ENCODE assay signal across 18 cellular contexts in the genomic region with DNA sequence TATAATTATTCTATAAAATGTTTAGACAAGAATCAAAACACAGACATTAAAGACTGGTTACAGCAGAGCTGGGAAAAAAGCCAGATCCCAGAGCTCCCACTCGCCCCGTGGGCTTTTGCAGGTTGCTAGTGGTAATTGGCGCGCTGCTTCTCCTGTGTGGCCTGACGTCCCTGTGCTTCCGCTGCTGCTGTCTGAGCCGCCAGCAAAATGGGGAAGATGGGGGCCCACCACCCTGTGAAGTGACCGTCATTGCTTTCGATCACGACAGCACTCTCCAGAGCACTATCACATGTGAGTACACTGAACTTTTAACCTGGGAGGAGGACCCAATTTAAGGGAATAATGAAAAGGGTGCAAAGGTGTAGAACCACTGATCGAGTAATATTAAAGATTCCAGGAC. TPM values are rescaled to one million over a fixed set of nuclear protein-coding genes. Genes with fewer than 3 reads are reported as not detected.
DNase-seq lines count a peak whose midpoint lies in the region; ATAC-seq and TF ChIP-seq lines count a peak whose summit lies in the region.
"Had no signal": no experiment of that assay in that cellular context is flagged by ENCODE, and none has a peak within 500 bp of the region (broad histone marks: within the 10 kb centered on the region; RNA-seq: fewer than 3 reads in every experiment).

No MANE protein-coding gene starts in this region.

- H3K18ac ChIP-seq in neuronal stem cell (ENCODE audit: low read length) = peak overlapping the region; percentile 64

- H3K36me3 ChIP-seq in heart right ventricle (no peaks in the 10 kb centered on the region), neuronal stem cell (replicated peaks in 1 of 2; ENCODE audit: control insufficient read depth in 2 of 2, insufficient read depth in 2 of 2, low read length in 2 of 2) (no peaks in the 10 kb centered on the region)
- H3K36me3 ChIP-seq: gastroesophageal sphincter had no signal

- no peak overlapping the region for H2BK5ac ChIP-seq in neuronal stem cell (ENCODE audit: low read length)

- no peak overlapping the region for H4K8ac ChIP-seq in neuronal stem cell (ENCODE audit: low read depth, low read length)

- DNase-seq in C1 segment of cervical spinal cord (lab: John Stamatoyannopoulos, UW) (peak in 10 of 14 donors; percentile 1 to 71 (median 38)), NOMO-1 treated with dmso at 0.1 percent for 144 hours (lab: John Stamatoyannopoulos, UW; ENCODE audit: unreplicated experiment) (peak; percentile 66), heart right ventricle (peak in 1 of 2 donors; percentile 28), neuronal stem cell (ENCODE audit: low spot score) (no peak), cortex of kidney (lab: John Stamatoyannopoulos, UW) (no peak), ureter (ENCODE audit: low spot score) (no peak), NCI-H2171 treated with DMSO at 0.1 percent for 48 hours (lab: John Stamatoyannopoulos, UW) (no peak), NCI-H82 (lab: John Stamatoyannopoulos, UW) (no peak)
- DNase-seq: activated CD4-positive, alpha-beta memory T cell treated with anti-CD3 and anti-CD28 coated beads, Interleukin-2, amount 10 ng/mL, durations not matched to agents 7 days and 5 days; activated effector memory CD4-positive, alpha-beta T cell treated with anti-CD3 and anti-CD28 coated beads, Interleukin-2, amount 50 U/mL, for 16 hours; endodermal cell; kidney glomerular epithelial cell; NCI-H1048; NCI-H446 treated with DMSO at 0.1 percent for 48 hours had no signal

- H3K27me3 ChIP-seq in heart right ventricle = peaks cover 0 to 33% (median 0%) of the 10 kb centered on the region in 7 donors
- H3K27me3 ChIP-seq in neuronal stem cell (ENCODE audit: control insufficient read depth in 3 of 3, insufficient read depth in 3 of 3, low read depth in 1 of 3, low read length in 3 of 3) = no peaks in the 10 kb centered on the region
- H3K27me3 ChIP-seq: gastroesophageal sphincter had no signal

- no peak overlapping the region for H3K4ac ChIP-seq in neuronal stem cell (ENCODE audit: low read length)

- WGBS in heart right ventricle, 2 donors = 59 to 75% methylated on average over 11 of the region's 11 CpGs
- no CpG with 5 or more reads among the region's 11 CpGs for WGBS in neuronal stem cell (ENCODE audit: extremely low coverage in 2 of 2, insufficient read length in 2 of 2, insufficient replicate concordance in 1 of 2), 2 donors

- no peak overlapping the region for H3K14ac ChIP-seq in neuronal stem cell (ENCODE audit: low read length)

- no peak overlapping the region for H2AFZ ChIP-seq in neuronal stem cell (ENCODE audit: low read length)
- H2AFZ ChIP-seq: GM23338 had no signal

- H3K9ac ChIP-seq in neuronal stem cell (ENCODE audit: low read depth, low read length, poor library complexity) = no peak overlapping the region

- peak overlapping the region in 1 of 10 donors; percentile 59 for H3K27ac ChIP-seq in heart right ventricle
- no peak overlapping the region for H3K27ac ChIP-seq in neuronal stem cell (replicated peaks; ENCODE audit: low read length)
- H3K27ac ChIP-seq: gastroesophageal sphincter had no signal

- no peak overlapping the region for H2BK120ac ChIP-seq in neuronal stem cell (ENCODE audit: low read depth, low read length)

- no peak overlapping the region for H2BK15ac ChIP-seq in neuronal stem cell (ENCODE audit: low read length)

- no peak overlapping the region for H4K91ac ChIP-seq in neuronal stem cell (ENCODE audit: low read depth, low read length, poor library complexity)

- no peak overlapping the region for H3K4me3 ChIP-seq in heart right ventricle
- H3K4me3 ChIP-seq in neuronal stem cell (ENCODE audit: low read length in 2 of 2) = no peak overlapping the region
- H3K4me3 ChIP-seq: gastroesophageal sphincter, GM23338 had no signal

- intact Hi-C loops in heart right ventricle (cut with DNase I) = loop anchor here in 1 of 10 donors (5.0 kb wide), 1 partner anchor 154 kb away; the partner anchor contains the start of gene CLEC9A

- no peaks in the 10 kb centered on the region for H3K9me3 ChIP-seq in heart right ventricle
- H3K9me3 ChIP-seq in neuronal stem cell (replicated peaks in 1 of 2; ENCODE audit: control insufficient read depth in 2 of 2, insufficient read depth in 1 of 2, low read depth in 1 of 2, low read length in 2 of 2) = no peaks in the 10 kb centered on the region
- H3K9me3 ChIP-seq: gastroesophageal sphincter had no signal

- peak in 6 of 8 donors; percentile 23 to 64 (median 52) for ATAC-seq in heart right ventricle
- ATAC-seq: gastroesophageal sphincter, GM23338 had no signal

- H3K4me2 ChIP-seq in neuronal stem cell (ENCODE audit: insufficient read depth, low read length, poor library complexity, severe bottlenecking) = no peak overlapping the region
- H3K4me2 ChIP-seq: GM23338 had no signal

- H3K79me1 ChIP-seq in neuronal stem cell (ENCODE audit: low read depth, low read length) = peaks cover 3% of the 10 kb centered on the region

- H2AK5ac ChIP-seq in neuronal stem cell (ENCODE audit: low read depth, low read length) = no peak overlapping the region

- H3K4me1 ChIP-seq in heart right ventricle (peaks cover 0 to 42% (median 0%) of the 10 kb centered on the region in 9 donors), neuronal stem cell (ENCODE audit: control insufficient read depth in 2 of 2, insufficient read depth in 1 of 2, low read depth in 1 of 2, low read length in 2 of 2) (no peaks in the 10 kb centered on the region)

- H2BK12ac ChIP-seq in neuronal stem cell (ENCODE audit: low read length) = no peak overlapping the region

- no peak for TF ChIP-seq CTCF in heart right ventricle (IDR thresholded peaks at IDR 0.05)

- H3K23ac ChIP-seq in neuronal stem cell (ENCODE audit: low read depth, low read length, poor library complexity) = no peak overlapping the region

RNA-seq across cellular contexts. Expression of gene TMEM52B, which starts 7.5 kb away (rescaled TPM):
- total RNA-seq in heart right ventricle = not detected
- polyA plus RNA-seq in heart right ventricle = under 1 TPM in 1 of 2 donors, not detected in 1; 0.03 TPM
- polyA plus RNA-seq in neuronal stem cell (2013, experiment 1 of 2) = not detected
- not detected for polyA plus RNA-seq in neuronal stem cell (2013, experiment 2 of 2)
- total RNA-seq in ureter = 0.18 TPM
- total RNA-seq: activated CD4-positive, alpha-beta memory T cell treated with anti-CD3 and anti-CD28 coated beads, Interleukin-2, amount 10 ng/mL, durations not matched to agents 7 days and 5 days; endodermal cell; GM23338; RPMI7951 had no signal
- polyA plus RNA-seq: GM23338 had no signal

RNA-seq across cellular contexts. Expression of gene OLR1, which starts 14.4 kb away (rescaled TPM):
- total RNA-seq in heart right ventricle = 1 to 10 TPM in 2 of 10 donors, under 1 TPM in 7, not detected in 1; 0.26 to 2.2 (median 0.49) TPM
- under 1 TPM in 1 of 2 donors, not detected in 1; 0.07 TPM for polyA plus RNA-seq in heart right ventricle
- polyA plus RNA-seq in neuronal stem cell (2013, experiment 1 of 2) = not detected
- polyA plus RNA-seq in neuronal stem cell (2013, experiment 2 of 2) = not detected
- 3.4 TPM for total RNA-seq in ureter
- total RNA-seq: activated CD4-positive, alpha-beta memory T cell treated with anti-CD3 and anti-CD28 coated beads, Interleukin-2, amount 10 ng/mL, durations not matched to agents 7 days and 5 days; GM23338; RPMI7951 had no signal
- polyA plus RNA-seq: GM23338 had no signal

RNA-seq across cellular contexts. Expression of gene GABARAPL1, which starts 26.4 kb away (rescaled TPM):
- 100 to 1,000 TPM; 285 to 512 (median 413) TPM for total RNA-seq in heart right ventricle
- 100 to 1,000 TPM; 111 to 177 TPM for polyA plus RNA-seq in heart right ventricle
- 35.2 TPM for polyA plus RNA-seq in neuronal stem cell (2013, experiment 1 of 2)
- 35.9 TPM for polyA plus RNA-seq in neuronal stem cell (2013, experiment 2 of 2)
- 58.3 TPM for total RNA-seq in ureter

RNA-seq across cellular contexts. Expression of gene CLEC7A, which starts 56.3 kb away (rescaled TPM):
- total RNA-seq in heart right ventricle = 10 to 100 TPM in 1 of 10 donors, 1 to 10 TPM in 7, under 1 TPM in 2; 0.94 to 15.2 (median 1.8) TPM
- polyA plus RNA-seq in heart right ventricle = 1 to 10 TPM; 1.0 to 1.9 TPM
- not detected for polyA plus RNA-seq in neuronal stem cell (2013, experiment 1 of 2)
- polyA plus RNA-seq in neuronal stem cell (2013, experiment 2 of 2) = not detected
- 9.0 TPM for total RNA-seq in ureter
- total RNA-seq: activated CD4-positive, alpha-beta memory T cell treated with anti-CD3 and anti-CD28 coated beads, Interleukin-2, amount 10 ng/mL, durations not matched to agents 7 days and 5 days; endodermal cell; GM23338; RPMI7951 had no signal
- polyA plus RNA-seq: AG04450 had no signal

Comparison
In these comparisons a context has a peak if more than half of its experiments do, and no peak if none do; other contexts are left out.
1. DNase-seq: peak in C1 segment of cervical spinal cord (10 of 14) and NOMO-1 treated with dmso at 0.1 percent for 144 hours (single experiment); none in neuronal stem cell (single experiment), cortex of kidney (single experiment), ureter (single experiment), NCI-H2171 treated with DMSO at 0.1 percent for 48 hours (single experiment) and NCI-H82 (single experiment).